Comparison of ENCODE assay signal across 1 cellular context in the genomic region with DNA sequence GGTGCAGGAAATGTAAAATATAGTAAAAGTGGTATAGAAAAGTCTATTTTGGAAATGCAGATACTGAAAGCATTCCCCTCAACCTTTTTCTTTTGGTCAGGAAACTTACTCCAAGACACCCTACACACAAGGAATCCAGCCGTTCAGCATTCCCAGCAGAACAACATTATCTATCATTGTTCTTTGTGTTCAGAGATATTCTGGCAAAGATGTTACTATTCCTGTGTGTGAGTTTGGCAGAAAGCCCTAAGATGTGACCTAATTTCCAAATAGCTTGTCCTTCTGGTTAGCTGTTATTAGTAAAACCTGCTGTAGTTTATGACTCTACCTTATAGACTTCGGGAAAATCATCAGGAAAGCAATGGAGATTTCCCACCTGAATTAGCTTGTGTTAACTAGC.
TF ChIP-seq lines count a peak whose summit lies in the region.

No MANE protein-coding gene starts in this region.

TF ChIP-seq in IMR-90, 13 proteins besides CTCF, POLR2A, EP300 and RAD21 (continued from another document):
- TF ChIP-seq, protein P1, sequence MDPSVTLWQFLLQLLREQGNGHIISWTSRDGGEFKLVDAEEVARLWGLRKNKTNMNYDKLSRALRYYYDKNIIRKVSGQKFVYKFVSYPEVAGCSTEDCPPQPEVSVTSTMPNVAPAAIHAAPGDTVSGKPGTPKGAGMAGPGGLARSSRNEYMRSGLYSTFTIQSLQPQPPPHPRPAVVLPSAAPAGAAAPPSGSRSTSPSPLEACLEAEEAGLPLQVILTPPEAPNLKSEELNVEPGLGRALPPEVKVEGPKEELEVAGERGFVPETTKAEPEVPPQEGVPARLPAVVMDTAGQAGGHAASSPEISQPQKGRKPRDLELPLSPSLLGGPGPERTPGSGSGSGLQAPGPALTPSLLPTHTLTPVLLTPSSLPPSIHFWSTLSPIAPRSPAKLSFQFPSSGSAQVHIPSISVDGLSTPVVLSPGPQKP (IDR thresholded peaks at IDR 0.05; ENCODE audit: borderline replicate concordance, low read depth, low read length): no peak
- TF ChIP-seq CHD1 (IDR thresholded peaks at IDR 0.05; ENCODE audit: low read depth, low read length): no peak
TF ChIP-seq in IMR-90: peak in this region for 0.
